16 cellular contexts compared by ENCODE assay signal in genomic region chr2:143398701-143399260, GRCh38.
DNase-seq lines count a peak whose midpoint lies in the region; ATAC-seq and TF ChIP-seq lines count a peak whose summit lies in the region.
"Had no signal": no experiment of that assay in that cellular context is flagged by ENCODE, and none has a peak within 500 bp of the region (broad histone marks: within the 10 kb centered on the region; RNA-seq: fewer than 3 reads in every experiment).

No MANE protein-coding gene starts in this region.

- H3K36me3 Mint-ChIP-seq in activated naive CD4-positive, alpha-beta T cell treated with anti-CD3 and anti-CD28 coated beads for 36 hours (ENCODE audit: low read depth): peaks cover 5% of the 10 kb centered on the region

- peaks cover 22% of the 10 kb centered on the region for H3K4me1 ChIP-seq in mammary epithelial cell (ENCODE audit: insufficient read depth, low read length)
- peaks cover 8% of the 10 kb centered on the region for H3K4me1 ChIP-seq in smooth muscle cell (ENCODE audit: low read depth)

- CTCF ChIA-PET in mammary epithelial cell (lab: Charles Lee; ENCODE audit: low non-redundant PET): no interaction called here
- CTCF ChIA-PET in activated naive CD4-positive, alpha-beta T cell treated with anti-CD3 and anti-CD28 coated beads for 36 hours (lab: Charles Lee): interaction anchor here (1.0 kb wide), 1 partner anchor 237 kb away, joined by 3 read pairs; no protein-coding TSS in a partner anchor

- DNase-seq in NCI-H345 (lab: John Stamatoyannopoulos, UW) (peak; percentile 23), NCI-H345 treated with DMSO at 0.1 percent for 48 hours (lab: John Stamatoyannopoulos, UW; ENCODE audit: unreplicated experiment) (no peak), NCI-H2171 treated with DMSO at 0.1 percent for 48 hours (lab: John Stamatoyannopoulos, UW) (peak; percentile 92), mammary epithelial cell (peak; percentile 74), smooth muscle cell (lab: John Stamatoyannopoulos, UW; ENCODE audit: unreplicated experiment) (no peak)
- no peak for DNase-seq in activated naive CD4-positive, alpha-beta T cell treated with anti-CD3 and anti-CD28 coated beads for 36 hours
- DNase-seq: activated CD4-positive, alpha-beta memory T cell treated with anti-CD3 and anti-CD28 coated beads, Interleukin-2, amount 10 ng/mL, durations not matched to agents 7 days and 5 days; activated effector memory CD4-positive, alpha-beta T cell treated with Interleukin-2 at 50 U/mL for 16 hours; anterior cingulate cortex; NCI-H1048; stimulated activated CD4-positive, alpha-beta T cell treated with anti-CD3 and anti-CD28 coated beads, Interleukin-1b, Interleukin-23, amount 100 ng/mL, for 48 hours; stimulated activated CD8-positive, alpha-beta memory T cell treated with anti-CD3 and anti-CD28 coated beads, Interleukin-4, amount 100 ng/mL, for 48 hours had no signal

- no peak for TF ChIP-seq CTCF in mammary epithelial cell (conservative IDR thresholded peaks at IDR 0.05 in 1 of 2, IDR thresholded peaks at IDR 0.05 in 1 of 2; ENCODE audit: extremely low read depth in 1 of 2, insufficient read depth in 1 of 2, low read depth in 1 of 2, low read length in 2 of 2)
- TF ChIP-seq CTCF in smooth muscle cell (IDR thresholded peaks at IDR 0.05; ENCODE audit: borderline replicate concordance, insufficient read depth, poor library complexity, severe bottlenecking): no peak

- no TSS peak for BruUV-seq in mammary epithelial cell (replicated peaks; lab: Mats Ljungman, UMichigan)

- H3K9ac ChIP-seq in mammary epithelial cell (ENCODE audit: insufficient read depth, low read length) (no peak overlapping the region), smooth muscle cell (ENCODE audit: low read depth) (no peak overlapping the region)

- H3K4me2 ChIP-seq in mammary epithelial cell (ENCODE audit: insufficient read depth, low read depth, low read length) (peak overlapping the region; percentile 83), smooth muscle cell (peak overlapping the region; percentile 46)

- H3K27me3 ChIP-seq in mammary epithelial cell (ENCODE audit: insufficient read depth, low read length) (no peaks in the 10 kb centered on the region), smooth muscle cell (ENCODE audit: low read depth) (no peaks in the 10 kb centered on the region)

- H3K36me3 ChIP-seq in mammary epithelial cell (ENCODE audit: insufficient read depth, low read length): no peaks in the 10 kb centered on the region
- H3K36me3 ChIP-seq in smooth muscle cell (ENCODE audit: low read depth): no peaks in the 10 kb centered on the region

- no peaks in the 10 kb centered on the region for H3K9me3 Mint-ChIP-seq in activated naive CD4-positive, alpha-beta T cell treated with anti-CD3 and anti-CD28 coated beads for 36 hours
- H3K9me3 Mint-ChIP-seq: activated CD4-positive, alpha-beta memory T cell treated with anti-CD3 and anti-CD28 coated beads, Interleukin-2, amount 10 ng/mL, durations not matched to agents 7 days and 5 days had no signal

- H3K27ac ChIP-seq in mammary epithelial cell (ENCODE audit: insufficient read depth, low read depth, low read length) (no peak overlapping the region), smooth muscle cell (ENCODE audit: low read depth) (no peak overlapping the region)

- ATAC-seq in HG02970 (IDR thresholded peaks at IDR 0.05; ENCODE audit: low FRiP score, unreplicated experiment) (no peak), HG02885 (IDR thresholded peaks at IDR 0.05; ENCODE audit: poor library complexity, unreplicated experiment) (no peak)
- ATAC-seq: HepG2, left lobe of liver had no signal

- H4K20me1 ChIP-seq in mammary epithelial cell (ENCODE audit: insufficient read depth, low read length) (no peaks in the 10 kb centered on the region), smooth muscle cell (ENCODE audit: low read depth) (no peaks in the 10 kb centered on the region)

- H3K27me3 Mint-ChIP-seq in activated naive CD4-positive, alpha-beta T cell treated with anti-CD3 and anti-CD28 coated beads for 36 hours (ENCODE audit: low read depth): no peaks in the 10 kb centered on the region
- H3K27me3 Mint-ChIP-seq: activated CD4-positive, alpha-beta memory T cell treated with anti-CD3 and anti-CD28 coated beads, Interleukin-2, amount 10 ng/mL, durations not matched to agents 7 days and 5 days had no signal

- H3K9me3 ChIP-seq in mammary epithelial cell (replicated peaks; ENCODE audit: insufficient read depth, low read length): no peaks in the 10 kb centered on the region
- H3K9me3 ChIP-seq in smooth muscle cell (replicated peaks; ENCODE audit: low read depth): no peaks in the 10 kb centered on the region

- H3K4me1 Mint-ChIP-seq in activated naive CD4-positive, alpha-beta T cell treated with anti-CD3 and anti-CD28 coated beads for 36 hours (ENCODE audit: low read depth): peaks cover 48% of the 10 kb centered on the region

- no peak overlapping the region for H3K27ac Mint-ChIP-seq in activated naive CD4-positive, alpha-beta T cell treated with anti-CD3 and anti-CD28 coated beads for 36 hours
- H3K27ac Mint-ChIP-seq: activated CD4-positive, alpha-beta memory T cell treated with anti-CD3 and anti-CD28 coated beads, Interleukin-2, amount 10 ng/mL, durations not matched to agents 7 days and 5 days had no signal

- H3K4me3 Mint-ChIP-seq in activated naive CD4-positive, alpha-beta T cell treated with anti-CD3 and anti-CD28 coated beads for 36 hours: no peak overlapping the region
- H3K4me3 Mint-ChIP-seq: activated CD4-positive, alpha-beta memory T cell treated with anti-CD3 and anti-CD28 coated beads, Interleukin-2, amount 10 ng/mL, durations not matched to agents 7 days and 5 days had no signal

- no peaks in the 10 kb centered on the region for H3K79me2 ChIP-seq in mammary epithelial cell (ENCODE audit: insufficient read depth, low read length)
- H3K79me2 ChIP-seq in smooth muscle cell (ENCODE audit: low read depth): no peaks in the 10 kb centered on the region

- 33% methylated on average over 3 of the region's 3 CpGs for WGBS in mammary epithelial cell (ENCODE audit: low coverage, missing lambda C conversion rate)
- 88% methylated on average over 3 of the region's 3 CpGs for WGBS in smooth muscle cell (ENCODE audit: low lambda C conversion rate)

- H2AFZ ChIP-seq in mammary epithelial cell (ENCODE audit: low read depth, low read length): no peak overlapping the region
- no peak overlapping the region for H2AFZ ChIP-seq in smooth muscle cell (ENCODE audit: low read depth)

- H3K4me3 ChIP-seq in mammary epithelial cell (replicated peaks in 1 of 3; ENCODE audit: insufficient read depth in 1 of 3, low read depth in 2 of 3, low read length in 3 of 3) (peak overlapping the region in 1 of 3 experiments; percentile 27), smooth muscle cell (no peak overlapping the region)

- no peaks in the 10 kb centered on the region for H3F3A ChIP-seq in smooth muscle cell (ENCODE audit: low read depth)

- intact Hi-C loops in mammary epithelial cell (cut with micrococcal nuclease): no loop called here
- intact Hi-C loops in activated naive CD4-positive, alpha-beta T cell treated with anti-CD3 and anti-CD28 coated beads for 36 hours (cut with micrococcal nuclease): loop anchor here (1.0 to 10.0 kb wide), 7 partner anchors 8 to 1014 kb away; no protein-coding TSS in a partner anchor

- in situ Hi-C loops in mammary epithelial cell (cut with MboI; ENCODE audit: low sequenced_read_pairs in 2 of 2): no loop called here

- dilution Hi-C loops in mammary epithelial cell (cut with HindIII; ENCODE audit: low sequenced_read_pairs): no loop called here

Comparison
In these comparisons a context has a peak if more than half of its experiments do, and no peak if none do; other contexts are left out.
1. DNase-seq: peak in NCI-H345 (single experiment), NCI-H2171 treated with DMSO at 0.1 percent for 48 hours (single experiment) and mammary epithelial cell (single experiment); none in NCI-H345 treated with DMSO at 0.1 percent for 48 hours (single experiment), smooth muscle cell (single experiment) and activated naive CD4-positive, alpha-beta T cell treated with anti-CD3 and anti-CD28 coated beads for 36 hours (single experiment).